In genomic region chr3:129304553-129305222, GRCh38 we compare ENCODE assay signal across 10 cellular contexts. TPM values are rescaled to one million over a fixed set of nuclear protein-coding genes. Genes with fewer than 3 reads are reported as not detected.
DNase-seq lines count a peak whose midpoint lies in the region; ATAC-seq, FAIRE-seq and TF ChIP-seq lines count a peak whose summit lies in the region.
"Had no signal": no experiment of that assay in that cellular context is flagged by ENCODE, and none has a peak within 500 bp of the region (broad histone marks: within the 10 kb centered on the region; RNA-seq: fewer than 3 reads in every experiment).

No MANE protein-coding gene starts in this region.

- H4K20me1 ChIP-seq in astrocyte (ENCODE audit: insufficient read depth, low read length): no peaks in the 10 kb centered on the region

- H3K79me2 ChIP-seq in astrocyte (ENCODE audit: insufficient read depth, low read length): no peaks in the 10 kb centered on the region

- peaks cover 26% of the 10 kb centered on the region for H3K4me1 Mint-ChIP-seq in astrocyte (ENCODE audit: low read depth, unreplicated experiment)

- H3K9ac ChIP-seq in astrocyte (ENCODE audit: low read length): no peak overlapping the region
- H3K9ac ChIP-seq in muscle layer of colon (ENCODE audit: low read length): no peak overlapping the region

- no peak overlapping the region for H3K4me3 ChIP-seq in left ventricle myocardium inferior
- H3K4me3 ChIP-seq in astrocyte (ENCODE audit: insufficient read depth, low read depth, low read length): no peak overlapping the region
- H3K4me3 ChIP-seq in muscle layer of colon (ENCODE audit: low read depth in 1 of 2, low read length in 2 of 2): no peak overlapping the region
- no peak overlapping the region for H3K4me3 ChIP-seq in uterus
- H3K4me3 ChIP-seq in foreskin fibroblast (ENCODE audit: low read depth in 1 of 2, low read length in 2 of 2): no peak overlapping the region

- ATAC-seq in left ventricle myocardium superior: no peak

- H3K9me3 Mint-ChIP-seq in astrocyte (ENCODE audit: unreplicated experiment): no peaks in the 10 kb centered on the region

- peaks cover 6% of the 10 kb centered on the region for H3K36me3 Mint-ChIP-seq in astrocyte (ENCODE audit: low read depth, unreplicated experiment)

- H3K27ac ChIP-seq in left ventricle myocardium inferior (replicated peaks) (peak overlapping the region; percentile 73), astrocyte (ENCODE audit: low read depth, low read length) (no peak overlapping the region), muscle layer of colon (ENCODE audit: low read depth, low read length) (peak overlapping the region; percentile 79), uterus (peak overlapping the region; percentile 79 to 81)

- peak overlapping the region; percentile 43 for H3K4me3 Mint-ChIP-seq in astrocyte (ENCODE audit: unreplicated experiment)

- FAIRE-seq in astrocyte (lab: Jason Lieb, UNC): no peak

- H3K9me3 ChIP-seq in left ventricle myocardium inferior (replicated peaks) (no peaks in the 10 kb centered on the region), astrocyte (ENCODE audit: insufficient read depth, low read depth, low read length) (no peaks in the 10 kb centered on the region), muscle layer of colon (ENCODE audit: low read length) (no peaks in the 10 kb centered on the region), uterus (no peaks in the 10 kb centered on the region)

- intact Hi-C loops in left ventricle myocardium inferior (cut with micrococcal nuclease) (no loop called here), left ventricle myocardium superior (cut with micrococcal nuclease) (no loop called here), uterus (cut with DNase I; ENCODE audit: low total_unique reads) (no loop called here)

- TF ChIP-seq CTCF in left ventricle myocardium inferior (IDR thresholded peaks at IDR 0.05; ENCODE audit: borderline replicate concordance) (no peak), astrocyte (IDR thresholded peaks at IDR 0.05; ENCODE audit: insufficient read depth, low read depth, low read length) (no peak), uterus (IDR thresholded peaks at IDR 0.05) (no peak), foreskin fibroblast (IDR thresholded peaks at IDR 0.05; ENCODE audit: low read depth, low read length) (no peak)

- DNase-seq in left ventricle myocardium inferior (no peak), left ventricle myocardium superior (no peak), astrocyte (ENCODE audit: low read depth) (no peak), uterus (no peak), NCI-H510A (lab: John Stamatoyannopoulos, UW) (no peak), foreskin fibroblast (no peak), NCI-H524 treated with DMSO at 0.1 percent for 48 hours (lab: John Stamatoyannopoulos, UW) (no peak)
- DNase-seq: cerebellar nuclear complex, NCI-H1436 had no signal

- peaks cover 47% of the 10 kb centered on the region for H3K36me3 ChIP-seq in left ventricle myocardium inferior
- H3K36me3 ChIP-seq in astrocyte (ENCODE audit: insufficient read depth, low read length): peaks cover 12% of the 10 kb centered on the region
- peaks cover 24% of the 10 kb centered on the region for H3K36me3 ChIP-seq in muscle layer of colon (ENCODE audit: insufficient read depth, low read length)
- no peaks in the 10 kb centered on the region for H3K36me3 ChIP-seq in uterus

- H3K4me2 ChIP-seq in astrocyte (ENCODE audit: low read length): no peak overlapping the region

- H3K27me3 ChIP-seq in left ventricle myocardium inferior (ENCODE audit: low read depth): no peaks in the 10 kb centered on the region
- H3K27me3 ChIP-seq in astrocyte (ENCODE audit: insufficient read depth, low read length): no peaks in the 10 kb centered on the region
- H3K27me3 ChIP-seq in muscle layer of colon (ENCODE audit: control insufficient read depth in 1 of 2, insufficient read depth in 2 of 2, low read length in 2 of 2): no peaks in the 10 kb centered on the region
- no peaks in the 10 kb centered on the region for H3K27me3 ChIP-seq in uterus

- no peaks in the 10 kb centered on the region for H3K27me3 Mint-ChIP-seq in astrocyte (ENCODE audit: low read depth, unreplicated experiment)

- no peak for TF ChIP-seq POLR2A in uterus (IDR thresholded peaks at IDR 0.05)

- peak overlapping the region; percentile 66 for H3K27ac Mint-ChIP-seq in astrocyte (ENCODE audit: unreplicated experiment)

- H3K4me1 ChIP-seq in left ventricle myocardium inferior (peaks cover 32% of the 10 kb centered on the region), astrocyte (ENCODE audit: insufficient read depth, low read length) (peaks cover 17% of the 10 kb centered on the region), muscle layer of colon (ENCODE audit: insufficient read depth, low read length) (no peaks in the 10 kb centered on the region), uterus (no peaks in the 10 kb centered on the region)

- no peak overlapping the region for H2AFZ ChIP-seq in astrocyte (ENCODE audit: low read depth, low read length)

RNA-seq across cellular contexts. Expression of gene HMCES, which starts 26.0 kb away (rescaled TPM):
- total RNA-seq in left ventricle myocardium inferior (38.5 TPM), left ventricle myocardium superior (34.9 TPM), astrocyte (22.4 and 27.4 TPM in 2 replicates), uterus (10 to 100 TPM in 3 of 4 donors, 1 to 10 TPM in 1; 2.0 to 42.9 (median 28.3) TPM)

RNA-seq across cellular contexts. Expression of gene COPG1, which starts 55.3 kb away (rescaled TPM):
- total RNA-seq in left ventricle myocardium inferior (86.1 TPM), left ventricle myocardium superior (84.1 TPM), astrocyte (267 and 275 TPM in 2 replicates), uterus (100 to 1,000 TPM in 2 of 4 donors, 10 to 100 TPM in 2; 35.6 to 409 (median 118) TPM)
